ENCODE assay signal across 9 cellular contexts in the genomic region with DNA sequence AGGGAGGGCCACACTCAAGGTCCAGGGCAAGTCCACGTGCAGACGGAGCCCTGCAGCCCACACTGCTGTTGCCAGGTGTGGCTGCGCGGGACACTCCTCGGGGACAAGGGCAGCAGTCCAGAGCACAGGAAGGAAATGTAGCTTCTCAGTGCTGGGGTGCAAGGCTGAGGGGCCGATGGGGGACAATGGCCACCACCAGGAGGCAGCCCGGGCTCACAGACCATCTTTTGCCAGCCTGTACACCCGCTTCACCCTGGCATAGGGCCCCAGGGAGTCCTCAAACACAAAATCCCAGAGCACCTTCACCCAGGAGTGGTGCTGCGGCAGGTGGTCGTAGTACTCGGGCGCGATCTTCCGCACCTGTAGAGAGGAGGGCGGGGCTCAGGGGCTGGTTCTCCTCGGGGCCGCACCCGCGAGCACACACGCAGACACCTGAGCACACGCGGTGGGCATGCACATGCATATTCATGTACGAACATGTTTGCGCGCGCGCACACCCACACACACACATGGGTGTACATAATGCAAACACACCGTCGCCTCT. TPM values are rescaled to one million over a fixed set of nuclear protein-coding genes. Genes with fewer than 3 reads are reported as not detected.
DNase-seq lines count a peak whose midpoint lies in the region; ATAC-seq and TF ChIP-seq lines count a peak whose summit lies in the region.
"Had no signal": no experiment of that assay in that cellular context is flagged by ENCODE, and none has a peak within 500 bp of the region (broad histone marks: within the 10 kb centered on the region; RNA-seq: fewer than 3 reads in every experiment).

No MANE protein-coding gene starts in this region.

- no peak for TF ChIP-seq RAD21 in neural cell (conservative IDR thresholded peaks at IDR 0.05)

- H3K27ac ChIP-seq in neural cell (ENCODE audit: low read length), result no peak overlapping the region
- H3K27ac ChIP-seq in RWPE1, result no peak overlapping the region

- no peaks in the 10 kb centered on the region for H3K27me3 ChIP-seq in GM06990 (replicated peaks; ENCODE audit: control insufficient read depth, insufficient read depth, low read length)
- no peaks in the 10 kb centered on the region for H3K27me3 ChIP-seq in neural cell (ENCODE audit: insufficient read depth, low read depth, low read length)

- H3K27ac Mint-ChIP-seq in HFFc6, result no peak overlapping the region
- peak overlapping the region; percentile 43 for H3K27ac Mint-ChIP-seq in activated T-helper 17 cell treated with anti-CD3 and anti-CD28 coated beads, Interleukin-2, amount 50 U/mL, for 72 hours

- H3K9me3 ChIP-seq in neural cell (ENCODE audit: low read length), result no peaks in the 10 kb centered on the region

- peak; percentile 15 for ATAC-seq in activated T-helper 17 cell treated with anti-CD3 and anti-CD28 coated beads, Interleukin-2, amount 50 U/mL, for 72 hours (replicated peaks)

- no peaks in the 10 kb centered on the region for H4K20me1 ChIP-seq in neural cell (ENCODE audit: insufficient read depth)

- H3K36me3 Mint-ChIP-seq in HFFc6 (ENCODE audit: low read depth), result no peaks in the 10 kb centered on the region
- peaks cover 24% of the 10 kb centered on the region for H3K36me3 Mint-ChIP-seq in activated T-helper 17 cell treated with anti-CD3 and anti-CD28 coated beads, Interleukin-2, amount 50 U/mL, for 72 hours (ENCODE audit: low read depth)

- H3K27me3 Mint-ChIP-seq in HFFc6 (ENCODE audit: insufficient read depth), result peaks cover 10% of the 10 kb centered on the region
- H3K27me3 Mint-ChIP-seq in activated T-helper 17 cell treated with anti-CD3 and anti-CD28 coated beads, Interleukin-2, amount 50 U/mL, for 72 hours, result no peaks in the 10 kb centered on the region

- no peaks in the 10 kb centered on the region for H3K79me2 ChIP-seq in neural cell (replicated peaks; ENCODE audit: insufficient read depth, low read length)

- no peaks in the 10 kb centered on the region for H3F3A ChIP-seq in neural cell (ENCODE audit: insufficient read depth, low read length, poor library complexity, severe bottlenecking)

- no peaks in the 10 kb centered on the region for H3K9me3 Mint-ChIP-seq in HFFc6
- H3K9me3 Mint-ChIP-seq in activated T-helper 17 cell treated with anti-CD3 and anti-CD28 coated beads, Interleukin-2, amount 50 U/mL, for 72 hours, result no peaks in the 10 kb centered on the region

- no peak overlapping the region for H2AFZ ChIP-seq in neural cell (ENCODE audit: low read depth, low read length)

- TF ChIP-seq EP300 in neural cell (conservative IDR thresholded peaks at IDR 0.05; ENCODE audit: poor library complexity, severe bottlenecking), result no peak

- H3K36me3 ChIP-seq in GM06990 (ENCODE audit: control insufficient read depth, insufficient read depth, low read length) (peaks cover 8% of the 10 kb centered on the region), neural cell (ENCODE audit: insufficient read depth, low read length) (no peaks in the 10 kb centered on the region)

- TF ChIP-seq CTCF in GM06990 (IDR thresholded peaks at IDR 0.05; ENCODE audit: insufficient read depth, low read length, poor library complexity, severe bottlenecking), result peak; percentile 50
- 0 out of 2 replicates have a peak, but pooled peaks have one; percentile 7 for TF ChIP-seq CTCF in HFFc6 (IDR thresholded peaks at IDR 0.05)
- no peak for TF ChIP-seq CTCF in neural cell (IDR thresholded peaks at IDR 0.05; ENCODE audit: poor library complexity, severe bottlenecking)
- no peak for TF ChIP-seq CTCF in RWPE1 (conservative IDR thresholded peaks at IDR 0.05; ENCODE audit: low read depth)

- CTCF ChIA-PET in RWPE1 (lab: Yijun Ruan, JAX), result interaction anchor here (0.8 kb wide), 1 partner anchor 35 kb away, joined by 3 read pairs; no protein-coding TSS in a partner anchor

- DNase-seq in GM06990 (ENCODE audit: extremely low read depth, insufficient read length) (no peak), HFFc6 (no peak), NOMO-1 (lab: John Stamatoyannopoulos, UW; ENCODE audit: unreplicated experiment in 2 of 2) (no peak), cortex of kidney (lab: John Stamatoyannopoulos, UW) (no peak), RWPE1 (ENCODE audit: low spot score) (no peak)
- DNase-seq: NCI-H2227 treated with DMSO at 0.1 percent for 48 hours, SW 1271 had no signal

- POLR2A ChIA-PET in RWPE1 (lab: Yijun Ruan, JAX; ENCODE audit: low non-redundant PET), result no interaction called here

- no peak overlapping the region for H3K4me3 Mint-ChIP-seq in HFFc6
- peak overlapping the region; percentile 37 for H3K4me3 Mint-ChIP-seq in activated T-helper 17 cell treated with anti-CD3 and anti-CD28 coated beads, Interleukin-2, amount 50 U/mL, for 72 hours

- no peak overlapping the region for H3K9ac ChIP-seq in neural cell (ENCODE audit: low read length)

- H3K9me2 ChIP-seq in neural cell (ENCODE audit: insufficient read depth, low read length), result no peaks in the 10 kb centered on the region

- no peaks in the 10 kb centered on the region for H3K4me1 Mint-ChIP-seq in HFFc6 (ENCODE audit: low read depth)
- no peaks in the 10 kb centered on the region for H3K4me1 Mint-ChIP-seq in activated T-helper 17 cell treated with anti-CD3 and anti-CD28 coated beads, Interleukin-2, amount 50 U/mL, for 72 hours

- H3K4me3 ChIP-seq in GM06990 (replicated peaks; ENCODE audit: low read depth, low read length) (no peak overlapping the region; the same call in 1 of the 2 replicates), neural cell (ENCODE audit: low read length) (no peak overlapping the region)

- no peak overlapping the region for H3K4me2 ChIP-seq in neural cell (ENCODE audit: low read length)

TF ChIP-seq in neural cell, 6 proteins besides CTCF, POLR2A, EP300 and RAD21:
- TF ChIP-seq POLR2AphosphoS5 (IDR thresholded peaks at IDR 0.05) (peak; percentile 20), MXI1 (conservative IDR thresholded peaks at IDR 0.05; ENCODE audit: poor library complexity, severe bottlenecking) (no peak)

RNA-seq across cellular contexts. Expression of gene DEGS2, which starts 12.8 kb away (rescaled TPM):
- not detected for total RNA-seq in HFFc6 (2021; fragmentation: NEBNext Ultra II Directional; extraction: Animal tissue kit (Norgen Biotek cat#: 25700))
- 1 to 10 TPM in 1 of 2 donors, under 1 TPM in 1; 0.30 to 8.3 TPM for total RNA-seq in activated T-helper 17 cell treated with anti-CD3 and anti-CD28 coated beads, Interleukin-2, amount 50 U/mL, for 72 hours
- polyA plus RNA-seq in neural cell, result 0.37 TPM in 1 of 2 replicates, not detected in the other
- polyA minus RNA-seq in neural cell, result 0.23 and 0.24 TPM in 2 replicates

Comparison
In these comparisons a context has a peak if more than half of its experiments do, and no peak if none do; other contexts are left out.
1. CTCF ChIP-seq: peak in GM06990 (single experiment) and HFFc6 (single experiment); none in neural cell (single experiment) and RWPE1 (single experiment).